ENCODE assay signal across 11 cellular contexts in the genomic region with DNA sequence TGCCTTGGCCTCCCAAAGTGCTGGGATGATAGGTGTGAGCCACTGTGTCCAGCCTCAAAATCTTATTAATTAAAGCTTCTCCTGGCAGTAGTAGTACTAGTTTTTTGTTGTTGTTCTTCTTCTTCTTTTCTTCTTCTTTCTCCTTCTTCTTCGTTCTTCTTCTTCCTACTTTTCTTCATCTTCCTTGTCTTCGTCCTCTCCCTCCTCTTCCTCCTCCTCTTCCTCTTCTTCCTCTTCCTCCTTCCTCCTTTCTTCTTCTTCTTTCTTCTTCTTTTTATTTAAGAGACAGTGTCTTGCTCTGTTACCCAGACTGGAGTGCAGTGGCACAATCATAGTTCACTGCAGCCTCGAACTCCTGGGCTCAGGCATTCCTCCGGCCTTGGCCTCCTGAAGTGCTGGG.
"Had no signal": no experiment of that assay in that cellular context is flagged by ENCODE, and none has a peak within 500 bp of the region (broad histone marks: within the 10 kb centered on the region; RNA-seq: fewer than 3 reads in every experiment).

No MANE protein-coding gene starts in this region.

- FAIRE-seq: H1, H54 had no signal

- H3K9me3 ChIP-seq: HAP-1 had no signal

- ATAC-seq: GM23338, HCT116 had no signal

- H3K27ac ChIP-seq: GM23248 had no signal

- H3K4me3 Mint-ChIP-seq: GM23338, H9, HFFc6 had no signal

- H3K9me3 Mint-ChIP-seq: GM23338, H9, HFFc6 had no signal

- DNase-seq: GM23248, GOT3, H7, H9, HCEC 1CT, HFFc6 had no signal

- H3K4me3 ChIP-seq: GM23248, GM23338, HAP-1 had no signal

- H3K9ac ChIP-seq: GM23248 had no signal

- H3K36me3 ChIP-seq: HAP-1 had no signal

- H3K27ac Mint-ChIP-seq: GM23338, H9, HFFc6 had no signal

- H3K4me2 ChIP-seq: GM23338 had no signal

- H2AFZ ChIP-seq: GM23248, GM23338 had no signal
